11 cellular contexts compared by ENCODE assay signal in genomic region chr18:31100598-31101147, GRCh38. TPM values are rescaled to one million over a fixed set of nuclear protein-coding genes. Genes with fewer than 3 reads are reported as not detected.
DNase-seq lines count a peak whose midpoint lies in the region; ATAC-seq and TF ChIP-seq lines count a peak whose summit lies in the region.
"Had no signal": no experiment of that assay in that cellular context is flagged by ENCODE, and none has a peak within 500 bp of the region (broad histone marks: within the 10 kb centered on the region; RNA-seq: fewer than 3 reads in every experiment).

No MANE protein-coding gene starts in this region.

- H3K27me3 Mint-ChIP-seq in endodermal cell (ENCODE audit: insufficient read depth) (no peaks in the 10 kb centered on the region), type B pancreatic cell (no peaks in the 10 kb centered on the region)
- H3K27me3 Mint-ChIP-seq: effector memory CD8-positive, alpha-beta T cell had no signal

- H3K4me3 Mint-ChIP-seq in endodermal cell (peak overlapping the region; percentile 94), type B pancreatic cell (peak overlapping the region; percentile 89)
- H3K4me3 Mint-ChIP-seq: activated B cell treated with CpG ODN at 0.5 μM for 24 hours; effector memory CD8-positive, alpha-beta T cell had no signal

- H3K4me3 ChIP-seq in endodermal cell (ENCODE audit: low read length) (peak overlapping the region; percentile 92), mucosa of descending colon (peak overlapping the region; percentile 66)

- H3K36me3 ChIP-seq in endodermal cell (ENCODE audit: control insufficient read depth, insufficient read depth, low read length): no peaks in the 10 kb centered on the region
- H3K36me3 ChIP-seq in mucosa of descending colon (ENCODE audit: low read depth): no peaks in the 10 kb centered on the region

- peaks cover 41% of the 10 kb centered on the region for H3K4me1 Mint-ChIP-seq in endodermal cell
- H3K4me1 Mint-ChIP-seq in type B pancreatic cell (ENCODE audit: unreplicated experiment): peaks cover 5% of the 10 kb centered on the region
- H3K4me1 Mint-ChIP-seq: activated B cell treated with CpG ODN at 0.5 μM for 24 hours had no signal

- H3K9me3 ChIP-seq in endodermal cell (ENCODE audit: control insufficient read depth, low read length) (no peaks in the 10 kb centered on the region), mucosa of descending colon (no peaks in the 10 kb centered on the region)

- TF ChIP-seq CTCF in endodermal cell (conservative IDR thresholded peaks at IDR 0.05) (no peak), mucosa of descending colon (IDR thresholded peaks at IDR 0.05) (no peak), type B pancreatic cell (conservative IDR thresholded peaks at IDR 0.05) (no peak)

- peak; percentile 51 for DNase-seq in NCI-H510A (lab: John Stamatoyannopoulos, UW)
- DNase-seq in NCI-H510A treated with DMSO at 0.1 percent for 48 hours (lab: John Stamatoyannopoulos, UW): no peak
- peak; percentile 91 for DNase-seq in endodermal cell
- DNase-seq in mucosa of descending colon: peak; percentile 50 to 73 (median 62)
- DNase-seq in type B pancreatic cell (ENCODE audit: extremely low spot score, unreplicated experiment): no peak
- DNase-seq in pons (ENCODE audit: low spot score): no peak
- no peak for DNase-seq in SKM-1 (lab: John Stamatoyannopoulos, UW; ENCODE audit: unreplicated experiment)
- DNase-seq in activated effector memory CD4-positive, alpha-beta T cell treated with anti-CD3 and anti-CD28 coated beads, Interleukin-2, amount 50 U/mL, for 16 hours: no peak
- DNase-seq: activated B cell treated with CpG ODN at 0.5 μM for 24 hours; effector memory CD8-positive, alpha-beta T cell; stimulated activated CD4-positive, alpha-beta T cell treated with anti-CD3 and anti-CD28 coated beads, Interleukin-1b, Interleukin-23, amount 100 ng/mL, for 48 hours had no signal

- H3K27ac ChIP-seq in endodermal cell (ENCODE audit: low read depth, low read length): peak overlapping the region; percentile 62

- no peaks in the 10 kb centered on the region for H3K9me3 Mint-ChIP-seq in endodermal cell
- no peaks in the 10 kb centered on the region for H3K9me3 Mint-ChIP-seq in type B pancreatic cell
- H3K9me3 Mint-ChIP-seq: activated B cell treated with CpG ODN at 0.5 μM for 24 hours had no signal

- peak; percentile 37 for ATAC-seq in mucosa of descending colon
- ATAC-seq: effector memory CD8-positive, alpha-beta T cell had no signal

- H3K4me1 ChIP-seq in endodermal cell (ENCODE audit: control insufficient read depth, insufficient read depth, low read length): no peaks in the 10 kb centered on the region
- peaks cover 11% of the 10 kb centered on the region for H3K4me1 ChIP-seq in mucosa of descending colon (ENCODE audit: low read depth)

- H3K36me3 Mint-ChIP-seq in endodermal cell (ENCODE audit: low read depth) (peaks cover 3% of the 10 kb centered on the region), type B pancreatic cell (peaks cover 16% of the 10 kb centered on the region)

- intact Hi-C loops in mucosa of descending colon (cut with DNase I, micrococcal nuclease): loop anchor here in 1 of 2 donors (5.0 kb wide), 1 partner anchor 102 kb away; no protein-coding TSS in a partner anchor

- H3K27me3 ChIP-seq in endodermal cell (ENCODE audit: control insufficient read depth, insufficient read depth, low read length, poor library complexity, severe bottlenecking): no peaks in the 10 kb centered on the region

- H3K9ac ChIP-seq in endodermal cell (ENCODE audit: extremely low read depth, low read length, poor library complexity, severe bottlenecking): peak overlapping the region; percentile 84

- 1 to 10% methylated on average over 2 to 20 of the region's 21 CpGs for WGBS in endodermal cell (ENCODE audit: insufficient coverage in 1 of 2, insufficient read length in 1 of 2), 2 experiments

- peak overlapping the region; percentile 98 for H3K27ac Mint-ChIP-seq in endodermal cell
- peak overlapping the region; percentile 84 for H3K27ac Mint-ChIP-seq in type B pancreatic cell
- H3K27ac Mint-ChIP-seq: activated B cell treated with CpG ODN at 0.5 μM for 24 hours; effector memory CD8-positive, alpha-beta T cell had no signal

RNA-seq across cellular contexts. Expression of gene DSC2, which starts 1.5 kb away (rescaled TPM):
- total RNA-seq in endodermal cell: 10 to 100 TPM; 58.4 to 72.4 TPM
- 22.7 TPM for polyA plus RNA-seq in endodermal cell (2013, experiment 1 of 2)
- polyA plus RNA-seq in endodermal cell (2013, experiment 2 of 2): 21.9 TPM
- total RNA-seq in mucosa of descending colon: 100 to 1,000 TPM in 2 of 3 donors, 10 to 100 TPM in 1; 78.3 to 222 (median 141) TPM
- 85.4 and 352 TPM in 2 replicates for total RNA-seq in type B pancreatic cell (ENCODE audit: low replicate concordance)
- total RNA-seq: activated B cell treated with CpG ODN at 0.5 μM for 24 hours had no signal

RNA-seq across cellular contexts. Expression of gene DSC3, which starts 58.1 kb away (rescaled TPM):
- total RNA-seq in endodermal cell (under 1 TPM; 0.26 to 0.53 TPM), mucosa of descending colon (under 1 TPM in 2 of 3 donors, not detected in 1; 0.19 to 0.61 TPM), type B pancreatic cell (ENCODE audit: low replicate concordance) (67.7 and 306 TPM in 2 replicates)
- polyA plus RNA-seq in endodermal cell (2013, experiment 1 of 2): 1.6 TPM
- 1.0 TPM for polyA plus RNA-seq in endodermal cell (2013, experiment 2 of 2)
- total RNA-seq: activated B cell treated with CpG ODN at 0.5 μM for 24 hours had no signal

Comparison
In these comparisons a context has a peak if more than half of its experiments do, and no peak if none do; other contexts are left out.
1. DNase-seq: peak in NCI-H510A (single experiment), endodermal cell (single experiment) and mucosa of descending colon (3 of 3); none in NCI-H510A treated with DMSO at 0.1 percent for 48 hours (single experiment), type B pancreatic cell (single experiment), pons (single experiment), SKM-1 (single experiment) and activated effector memory CD4-positive, alpha-beta T cell treated with anti-CD3 and anti-CD28 coated beads, Interleukin-2, amount 50 U/mL, for 16 hours (single experiment).
2. RNA of gene DSC3, which starts 58.1 kb away (total RNA-seq): 67.7 to 306 TPM in type B pancreatic cell; 0.26 to 0.53 TPM in endodermal cell and 0.19 to 0.61 TPM in mucosa of descending colon; every median in the first group is over 10 times any median in the second.